In genomic region chr6:154595538-154595937, GRCh38 we compare ENCODE assay signal across 18 cellular contexts.
DNase-seq lines count a peak whose midpoint lies in the region; ATAC-seq and TF ChIP-seq lines count a peak whose summit lies in the region.
"Had no signal": no experiment of that assay in that cellular context is flagged by ENCODE, and none has a peak within 500 bp of the region (broad histone marks: within the 10 kb centered on the region; RNA-seq: fewer than 3 reads in every experiment).

No MANE protein-coding gene starts in this region.

- no peaks in the 10 kb centered on the region for H3K27me3 ChIP-seq in HUES48 (ENCODE audit: control insufficient read depth, insufficient read depth, low read length)
- H3K27me3 ChIP-seq in HUES64 (ENCODE audit: insufficient read depth, low read length) = no peaks in the 10 kb centered on the region
- no peaks in the 10 kb centered on the region for H3K27me3 ChIP-seq in muscle layer of colon (ENCODE audit: control insufficient read depth in 1 of 2, insufficient read depth in 2 of 2, low read length in 2 of 2)
- H3K27me3 ChIP-seq in rectal smooth muscle tissue (ENCODE audit: control insufficient read depth, insufficient read depth, low read length) = no peaks in the 10 kb centered on the region
- no peaks in the 10 kb centered on the region for H3K27me3 ChIP-seq in Peyer's patch

- ATAC-seq in left colon (no peak), GM21723 (IDR thresholded peaks at IDR 0.05; ENCODE audit: unreplicated experiment) (no peak)

- H3K9me3 ChIP-seq in HUES48 (ENCODE audit: control insufficient read depth, insufficient read depth, low read length) = no peaks in the 10 kb centered on the region
- H3K9me3 ChIP-seq in HUES64 (ENCODE audit: insufficient read depth, low read depth, low read length) = no peaks in the 10 kb centered on the region
- H3K9me3 ChIP-seq in muscle layer of colon (ENCODE audit: low read length) = no peaks in the 10 kb centered on the region
- H3K9me3 ChIP-seq in Peyer's patch = no peaks in the 10 kb centered on the region

- intact Hi-C loops in left colon (cut with DNase I, micrococcal nuclease) = no loop called here

- 86% methylated on average over 1 of the region's 1 CpG for WGBS in HUES64

- TF ChIP-seq CTCF in Peyer's patch (IDR thresholded peaks at IDR 0.05) = no peak

- H3K4me3 ChIP-seq in HUES48 (ENCODE audit: low read depth, low read length) (no peak overlapping the region), HUES64 (ENCODE audit: low read length) (no peak overlapping the region), muscle layer of colon (ENCODE audit: low read depth in 1 of 2, low read length in 2 of 2) (no peak overlapping the region), rectal smooth muscle tissue (ENCODE audit: low read length) (no peak overlapping the region), Peyer's patch (no peak overlapping the region)
- H3K4me3 ChIP-seq: GM23248 had no signal

- no peak for DNase-seq in Peyer's patch
- no peak for DNase-seq in left colon
- no peak for DNase-seq in anterior cingulate cortex (lab: John Stamatoyannopoulos, UW)
- DNase-seq: C1 segment of cervical spinal cord; Calu3; CD4-positive, alpha-beta memory T cell; COR-L47; DMS53; DMS79 treated with DMSO at 0.1 percent for 48 hours; GF-D8; GM23248; H7; HCEC 1CT had no signal

- TF ChIP-seq POLR2A in Peyer's patch (IDR thresholded peaks at IDR 0.05) = no peak

- H3K36me3 ChIP-seq in HUES48 (ENCODE audit: control insufficient read depth, insufficient read depth, low read length) = no peaks in the 10 kb centered on the region
- H3K36me3 ChIP-seq in HUES64 (ENCODE audit: insufficient read depth, low read length) = no peaks in the 10 kb centered on the region
- no peaks in the 10 kb centered on the region for H3K36me3 ChIP-seq in muscle layer of colon (ENCODE audit: insufficient read depth, low read length)
- no peaks in the 10 kb centered on the region for H3K36me3 ChIP-seq in rectal smooth muscle tissue (ENCODE audit: control insufficient read depth, insufficient read depth, low read length)
- no peaks in the 10 kb centered on the region for H3K36me3 ChIP-seq in Peyer's patch

- peaks cover 21% of the 10 kb centered on the region for H3K4me1 ChIP-seq in HUES48 (ENCODE audit: control insufficient read depth, insufficient read depth, low read length)
- peaks cover 14% of the 10 kb centered on the region for H3K4me1 ChIP-seq in HUES64 (ENCODE audit: insufficient read depth, low read length)
- H3K4me1 ChIP-seq in muscle layer of colon (ENCODE audit: insufficient read depth, low read length) = peaks cover 39% of the 10 kb centered on the region
- H3K4me1 ChIP-seq in rectal smooth muscle tissue (ENCODE audit: control insufficient read depth, insufficient read depth, low read length) = peaks cover 18% of the 10 kb centered on the region
- H3K4me1 ChIP-seq in Peyer's patch = peaks cover 0 to 10% (median 0%) of the 10 kb centered on the region in 4 donors

- no peak overlapping the region for H3K9ac ChIP-seq in HUES48 (ENCODE audit: low read depth, low read length)
- no peak overlapping the region for H3K9ac ChIP-seq in HUES64 (ENCODE audit: low read depth, low read length)
- H3K9ac ChIP-seq in muscle layer of colon (ENCODE audit: low read length) = no peak overlapping the region
- no peak overlapping the region for H3K9ac ChIP-seq in rectal smooth muscle tissue (ENCODE audit: low read length)
- H3K9ac ChIP-seq: GM23248 had no signal

- H3K27ac ChIP-seq in HUES48 (ENCODE audit: low read depth, low read length) (peak overlapping the region; percentile 69), HUES64 (ENCODE audit: low read depth, low read length) (peak overlapping the region; percentile 42; the same call in 1 of the 2 replicates), muscle layer of colon (ENCODE audit: low read depth, low read length) (peak overlapping the region; percentile 70), rectal smooth muscle tissue (ENCODE audit: low read depth, low read length) (peak overlapping the region; percentile 72), Peyer's patch (no peak overlapping the region)
- H3K27ac ChIP-seq: GM23248 had no signal

Comparison
In these comparisons a context has a peak if more than half of its experiments do, and no peak if none do; other contexts are left out.
1. H3K27ac ChIP-seq: peak in HUES48 (single experiment), HUES64 (single experiment), muscle layer of colon (single experiment) and rectal smooth muscle tissue (single experiment); none in Peyer's patch (0 of 4).